13 cellular contexts compared by ENCODE assay signal in genomic region chr16:69711115-69711740, GRCh38. TPM values are rescaled to one million over a fixed set of nuclear protein-coding genes. Genes with fewer than 3 reads are reported as not detected.
A peak's percentile ranks its signal among the peaks of the same experiment; 100 is the strongest.
DNase-seq lines count a peak whose midpoint lies in the region; ATAC-seq, FAIRE-seq and TF ChIP-seq lines count a peak whose summit lies in the region.
"Had no signal": no experiment of that assay in that cellular context is flagged by ENCODE, and none has a peak within 500 bp of the region (broad histone marks: within the 10 kb centered on the region; RNA-seq: fewer than 3 reads in every experiment).

No MANE protein-coding gene starts in this region.

- H3K36me3 ChIP-seq in colonic mucosa: no peaks in the 10 kb centered on the region
- no peaks in the 10 kb centered on the region for H3K36me3 ChIP-seq in WERI-Rb-1
- no peaks in the 10 kb centered on the region for H3K36me3 ChIP-seq in naive thymus-derived CD4-positive, alpha-beta T cell (ENCODE audit: control insufficient read depth in 2 of 3, insufficient read depth in 3 of 3, low read length in 3 of 3)

- no peak overlapping the region for H3K4me3 Mint-ChIP-seq in naive thymus-derived CD4-positive, alpha-beta T cell
- H3K4me3 Mint-ChIP-seq: stimulated activated naive CD8-positive, alpha-beta T cell treated with anti-CD3 and anti-CD28 coated beads, Interleukin-15, Interleukin-2, amounts not matched to agents 100 ng/mL and 50 ng/mL, for 24 hours had no signal

- ATAC-seq in omental fat pad (ENCODE audit: low FRiP score): peak; percentile 75
- no peak for ATAC-seq in naive thymus-derived CD4-positive, alpha-beta T cell
- ATAC-seq in HG03442 (IDR thresholded peaks at IDR 0.05; ENCODE audit: unreplicated experiment): no peak

- DNase-seq in DMS79 (lab: John Stamatoyannopoulos, UW): peak; percentile 51
- DNase-seq in HTR-8/SVneo (ENCODE audit: insufficient read length, low spot score): peak; percentile 43
- DNase-seq in colonic mucosa: peak; percentile 80
- DNase-seq in omental fat pad (ENCODE audit: low spot score): peak; percentile 73
- DNase-seq in WERI-Rb-1: no peak
- no peak for DNase-seq in naive thymus-derived CD4-positive, alpha-beta T cell
- no peak for DNase-seq in T-helper 1 cell
- DNase-seq: NCI-H1417 treated with DMSO at 0.1 percent for 48 hours, right cardiac atrium, SIG-M5 had no signal

- H3K36me3 Mint-ChIP-seq in naive thymus-derived CD4-positive, alpha-beta T cell: peaks cover 0 to 8% (median 0%) of the 10 kb centered on the region in 5 donors

- H3K27me3 ChIP-seq in colonic mucosa (no peaks in the 10 kb centered on the region), WERI-Rb-1 (ENCODE audit: insufficient read depth, low read depth, severe bottlenecking) (no peaks in the 10 kb centered on the region)
- H3K27me3 ChIP-seq in naive thymus-derived CD4-positive, alpha-beta T cell (ENCODE audit: control insufficient read depth in 2 of 2, insufficient read depth in 2 of 2, low read length in 2 of 2): no peaks in the 10 kb centered on the region

- intact Hi-C loops in colonic mucosa (cut with DNase I): no loop called here
- intact Hi-C loops in naive thymus-derived CD4-positive, alpha-beta T cell (cut with micrococcal nuclease): no loop called here

- H3K9me3 ChIP-seq in colonic mucosa: no peaks in the 10 kb centered on the region
- H3K9me3 ChIP-seq in WERI-Rb-1 (ENCODE audit: severe bottlenecking): no peaks in the 10 kb centered on the region
- no peaks in the 10 kb centered on the region for H3K9me3 ChIP-seq in naive thymus-derived CD4-positive, alpha-beta T cell (ENCODE audit: control insufficient read depth in 2 of 3, low read length in 3 of 3)

- H3K27me3 Mint-ChIP-seq in naive thymus-derived CD4-positive, alpha-beta T cell: no peaks in the 10 kb centered on the region
- H3K27me3 Mint-ChIP-seq: stimulated activated naive CD8-positive, alpha-beta T cell treated with anti-CD3 and anti-CD28 coated beads, Interleukin-15, Interleukin-2, amounts not matched to agents 100 ng/mL and 50 ng/mL, for 24 hours had no signal

- H3K4me1 Mint-ChIP-seq in naive thymus-derived CD4-positive, alpha-beta T cell: peaks cover 0 to 6% (median 0%) of the 10 kb centered on the region in 7 donors

- POLR2A ChIA-PET in naive thymus-derived CD4-positive, alpha-beta T cell (lab: Charles Lee): interaction anchor here (1.2 to 3.7 kb wide), 2 partner anchors 43 to 48 kb away, joined by 3 to 23 read pairs; partner anchors contain the start of gene NOB1

- H3K9ac ChIP-seq in colonic mucosa (ENCODE audit: low read depth in 2 of 2, low read length in 2 of 2): no peak overlapping the region

- H3K27ac Mint-ChIP-seq in naive thymus-derived CD4-positive, alpha-beta T cell: peak overlapping the region in 2 of 9 donors; percentile 21 to 56
- H3K27ac Mint-ChIP-seq: stimulated activated naive CD8-positive, alpha-beta T cell treated with anti-CD3 and anti-CD28 coated beads, Interleukin-15, Interleukin-2, amounts not matched to agents 100 ng/mL and 50 ng/mL, for 24 hours had no signal

- H3K4me3 ChIP-seq in colonic mucosa (no peak overlapping the region), WERI-Rb-1 (ENCODE audit: low read depth, low read length) (no peak overlapping the region)
- H3K4me3 ChIP-seq in naive thymus-derived CD4-positive, alpha-beta T cell (ENCODE audit: low read length): no peak overlapping the region

- H3K4me1 ChIP-seq in colonic mucosa: no peaks in the 10 kb centered on the region
- no peaks in the 10 kb centered on the region for H3K4me1 ChIP-seq in naive thymus-derived CD4-positive, alpha-beta T cell (ENCODE audit: control insufficient read depth in 2 of 2, insufficient read depth in 2 of 2, low read length in 2 of 2)

- FAIRE-seq in HTR-8/SVneo (lab: Jason Lieb, UNC): no peak
- FAIRE-seq: colon had no signal

- H3K27ac ChIP-seq in colonic mucosa: no peak overlapping the region
- H3K27ac ChIP-seq in WERI-Rb-1: no peak overlapping the region
- no peak overlapping the region for H3K27ac ChIP-seq in naive thymus-derived CD4-positive, alpha-beta T cell (ENCODE audit: low read depth, low read length)

- TF ChIP-seq CTCF in colonic mucosa (IDR thresholded peaks at IDR 0.05): no peak
- no peak for TF ChIP-seq CTCF in omental fat pad (IDR thresholded peaks at IDR 0.05)
- no peak for TF ChIP-seq CTCF in WERI-Rb-1 (IDR thresholded peaks at IDR 0.05; ENCODE audit: low read depth, low read length)

- CTCF ChIA-PET in naive thymus-derived CD4-positive, alpha-beta T cell (lab: Charles Lee): interaction anchor here (0.9 to 4.2 kb wide), 3 partner anchors 39 to 588 kb away, joined by 3 to 43 read pairs (median 3); partner anchors contain the start of gene NOB1

- H3K9me3 Mint-ChIP-seq in naive thymus-derived CD4-positive, alpha-beta T cell: peaks cover 0 to 3% (median 0%) of the 10 kb centered on the region in 11 donors
- H3K9me3 Mint-ChIP-seq: stimulated activated naive CD8-positive, alpha-beta T cell treated with anti-CD3 and anti-CD28 coated beads, Interleukin-15, Interleukin-2, amounts not matched to agents 100 ng/mL and 50 ng/mL, for 24 hours had no signal

RNA-seq across cellular contexts. Expression of gene NQO1, which starts 15.1 kb away (rescaled TPM):
- total RNA-seq in colonic mucosa (100 to 1,000 TPM in 1 of 2 donors, 10 to 100 TPM in 1; 94.6 to 134 TPM), omental fat pad (100 to 1,000 TPM; 150 to 377 (median 226) TPM)
- total RNA-seq in naive thymus-derived CD4-positive, alpha-beta T cell: 10 to 100 TPM in 1 of 5 experiments, 1 to 10 TPM in 4; 1.7 to 27.3 (median 3.2) TPM
- polyA plus RNA-seq in naive thymus-derived CD4-positive, alpha-beta T cell: 1 to 10 TPM; 2.2 to 5.3 TPM

RNA-seq across cellular contexts. Expression of gene NOB1, which starts 43.5 kb away (rescaled TPM):
- total RNA-seq in colonic mucosa (10 to 100 TPM; 36.3 to 45.8 TPM), omental fat pad (10 to 100 TPM; 37.4 to 50.3 (median 39.4) TPM)
- total RNA-seq in naive thymus-derived CD4-positive, alpha-beta T cell: 10 to 100 TPM; 24.1 to 72.8 (median 45.0) TPM
- polyA plus RNA-seq in naive thymus-derived CD4-positive, alpha-beta T cell: 10 to 100 TPM; 46.5 to 70.4 TPM

RNA-seq across cellular contexts. Expression of gene WWP2, which starts 50.9 kb away (rescaled TPM):
- total RNA-seq in colonic mucosa: 100 to 1,000 TPM in 1 of 2 donors, 10 to 100 TPM in 1; 73.2 to 102 TPM
- total RNA-seq in omental fat pad: 10 to 100 TPM; 24.8 to 43.0 (median 30.1) TPM
- total RNA-seq in naive thymus-derived CD4-positive, alpha-beta T cell: 10 to 100 TPM; 58.4 to 81.3 (median 72.1) TPM
- 10 to 100 TPM; 29.2 to 51.4 TPM for polyA plus RNA-seq in naive thymus-derived CD4-positive, alpha-beta T cell

Comparison
In these comparisons a context has a peak if more than half of its experiments do, and no peak if none do; other contexts are left out.
1. DNase-seq: peak in DMS79 (single experiment), HTR-8/SVneo (single experiment), colonic mucosa (single experiment) and omental fat pad (single experiment); none in WERI-Rb-1 (single experiment), naive thymus-derived CD4-positive, alpha-beta T cell (0 of 9) and T-helper 1 cell (0 of 5).